In genomic region chr20:2713285-2713684, GRCh38 we compare ENCODE assay signal across 9 cellular contexts. TPM values are rescaled to one million over a fixed set of nuclear protein-coding genes. Genes with fewer than 3 reads are reported as not detected.
DNase-seq lines count a peak whose midpoint lies in the region; ATAC-seq and TF ChIP-seq lines count a peak whose summit lies in the region.
"Had no signal": no experiment of that assay in that cellular context is flagged by ENCODE, and none has a peak within 500 bp of the region (broad histone marks: within the 10 kb centered on the region; RNA-seq: fewer than 3 reads in every experiment).

No MANE protein-coding gene starts in this region.

- H4K20me1 ChIP-seq in osteoblast (ENCODE audit: insufficient read depth, low read length), result no peaks in the 10 kb centered on the region

- H3K27me3 ChIP-seq in osteoblast (ENCODE audit: insufficient read depth, low read length), result peaks cover 15% of the 10 kb centered on the region

- H3K27ac ChIP-seq in osteoblast (ENCODE audit: low read depth, low read length), result no peak overlapping the region

- H3K79me2 ChIP-seq in osteoblast (ENCODE audit: insufficient read depth, low read length), result no peaks in the 10 kb centered on the region

- ATAC-seq in activated T-helper 17 cell treated with anti-CD3 and anti-CD28 coated beads, Interleukin-2, amount 50 U/mL, for 72 hours (replicated peaks), result peak; percentile 56
- ATAC-seq in HG03342 (IDR thresholded peaks at IDR 0.05; ENCODE audit: unreplicated experiment), result no peak
- ATAC-seq: Right ventricle myocardium inferior had no signal

- H3K4me1 Mint-ChIP-seq in activated T-helper 17 cell treated with anti-CD3 and anti-CD28 coated beads, Interleukin-2, amount 50 U/mL, for 72 hours, result no peaks in the 10 kb centered on the region

- H3K36me3 ChIP-seq in osteoblast (ENCODE audit: insufficient read depth, low read length), result no peaks in the 10 kb centered on the region

- no peak overlapping the region for H3K4me2 ChIP-seq in osteoblast (ENCODE audit: insufficient read depth, low read length)

- no peaks in the 10 kb centered on the region for H3K36me3 Mint-ChIP-seq in activated T-helper 17 cell treated with anti-CD3 and anti-CD28 coated beads, Interleukin-2, amount 50 U/mL, for 72 hours (ENCODE audit: low read depth)

- H3K9me3 Mint-ChIP-seq in activated T-helper 17 cell treated with anti-CD3 and anti-CD28 coated beads, Interleukin-2, amount 50 U/mL, for 72 hours, result no peaks in the 10 kb centered on the region

- H3K4me1 ChIP-seq in osteoblast (ENCODE audit: insufficient read depth, low read length), result no peaks in the 10 kb centered on the region

- no peak overlapping the region for H3K4me3 ChIP-seq in Jurkat, Clone E6-1 (ENCODE audit: low read length)
- no peak overlapping the region for H3K4me3 ChIP-seq in osteoblast (ENCODE audit: insufficient read depth, low read length)

- H3K9me3 ChIP-seq in osteoblast (ENCODE audit: low read depth, low read length), result no peaks in the 10 kb centered on the region

- TF ChIP-seq CTCF in osteoblast (IDR thresholded peaks at IDR 0.05; ENCODE audit: extremely low read depth, low read depth, low read length), result peak; percentile 43

- no peak overlapping the region for H3K4me3 Mint-ChIP-seq in activated T-helper 17 cell treated with anti-CD3 and anti-CD28 coated beads, Interleukin-2, amount 50 U/mL, for 72 hours

- no peaks in the 10 kb centered on the region for H3K27me3 Mint-ChIP-seq in activated T-helper 17 cell treated with anti-CD3 and anti-CD28 coated beads, Interleukin-2, amount 50 U/mL, for 72 hours

- DNase-seq in NOMO-1 treated with DMSO at 0.1 percent for 48 hours (lab: John Stamatoyannopoulos, UW; ENCODE audit: unreplicated experiment) (peak; percentile 1), NOMO-1 treated with dmso at 0.1 percent for 144 hours (lab: John Stamatoyannopoulos, UW; ENCODE audit: unreplicated experiment) (no peak), osteoblast (ENCODE audit: insufficient read length, low spot score, missing footprints) (peak; percentile 79), NCI-H2171 treated with DMSO at 0.1 percent for 48 hours (lab: John Stamatoyannopoulos, UW) (no peak), amniotic stem cell (lab: John Stamatoyannopoulos, UW) (no peak)
- DNase-seq in Jurkat, Clone E6-1 (ENCODE audit: low read depth, low spot score), result peak; percentile 59

- H2AFZ ChIP-seq in osteoblast (ENCODE audit: low read length), result no peak overlapping the region

- no peak overlapping the region for H3K27ac Mint-ChIP-seq in activated T-helper 17 cell treated with anti-CD3 and anti-CD28 coated beads, Interleukin-2, amount 50 U/mL, for 72 hours

RNA-seq across cellular contexts. Expression of gene EBF4, which starts 20.7 kb away (rescaled TPM):
- 2.7 TPM for polyA plus RNA-seq in Jurkat, Clone E6-1 (2012; ENCODE audit: insufficient read depth, insufficient read length)
- total RNA-seq in activated T-helper 17 cell treated with anti-CD3 and anti-CD28 coated beads, Interleukin-2, amount 50 U/mL, for 72 hours, result 1 to 10 TPM; 3.6 to 4.9 TPM
- total RNA-seq in osteoblast, result under 0.01 and 0.29 TPM in 2 replicates

RNA-seq across cellular contexts. Expression of gene IDH3B, which starts 49.3 kb away (rescaled TPM):
- polyA plus RNA-seq in Jurkat, Clone E6-1 (2012; ENCODE audit: insufficient read depth, insufficient read length), result 191 TPM
- 100 to 1,000 TPM in 1 of 2 donors, 10 to 100 TPM in 1; 85.7 to 123 TPM for total RNA-seq in activated T-helper 17 cell treated with anti-CD3 and anti-CD28 coated beads, Interleukin-2, amount 50 U/mL, for 72 hours
- total RNA-seq in osteoblast, result 67.5 and 71.7 TPM in 2 replicates

Comparison
In these comparisons a context has a peak if more than half of its experiments do, and no peak if none do; other contexts are left out.
1. DNase-seq: peak in NOMO-1 treated with DMSO at 0.1 percent for 48 hours (single experiment), Jurkat, Clone E6-1 (single experiment) and osteoblast (single experiment); none in NOMO-1 treated with dmso at 0.1 percent for 144 hours (single experiment), NCI-H2171 treated with DMSO at 0.1 percent for 48 hours (single experiment) and amniotic stem cell (single experiment).